ENCODE assay signal across 1 cellular context in the genomic region with DNA sequence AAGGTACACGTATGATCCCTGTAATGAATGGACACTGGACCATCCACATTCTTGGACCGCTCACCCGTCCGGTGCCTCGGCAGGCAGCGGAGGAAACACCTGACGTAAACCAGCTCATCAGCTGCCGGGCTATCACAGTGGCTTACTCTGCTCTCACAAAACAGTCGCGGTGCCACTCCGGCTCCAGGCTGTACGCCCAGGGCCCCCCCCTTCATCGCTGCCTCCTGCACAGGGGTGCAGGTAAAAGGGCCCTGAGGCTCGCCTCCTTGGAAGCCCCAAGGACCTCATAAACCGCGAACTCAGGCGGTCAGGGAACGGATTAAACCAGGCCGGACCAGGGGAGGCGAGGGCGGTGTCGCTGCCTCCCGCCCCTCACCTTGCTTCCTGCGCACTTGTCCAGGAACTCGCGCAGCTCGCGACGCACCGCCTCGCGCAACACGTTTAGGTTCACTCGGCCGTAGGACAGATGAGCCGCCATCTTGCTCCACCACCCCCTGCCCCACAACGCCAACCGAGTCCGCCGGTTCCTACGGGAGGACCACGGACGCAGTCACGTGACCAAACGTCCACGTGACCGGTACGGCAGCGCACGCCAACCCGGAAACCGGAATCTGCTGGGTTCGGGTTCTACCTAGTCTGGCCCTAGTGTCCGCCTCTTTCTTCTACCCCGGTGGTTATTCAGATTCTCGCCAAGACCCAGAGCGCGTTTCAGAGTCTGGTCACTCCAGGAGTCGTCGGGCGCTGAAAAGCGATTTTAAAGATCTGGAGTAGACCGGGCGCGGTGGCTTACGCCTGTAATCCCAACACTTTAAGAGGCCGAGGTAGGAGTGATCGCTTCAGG.
TF ChIP-seq lines count a peak whose summit lies in the region.

A gene (minus strand): TSS at position 564 of the 841 bp plus-strand sequence. CDS start 86 bp downstream, at position 478.

TF ChIP-seq in HepG2, 621 proteins besides CTCF, POLR2A, EP300 and RAD21 (continued from another document and continues in another):
- TF ChIP-seq, protein P1, sequence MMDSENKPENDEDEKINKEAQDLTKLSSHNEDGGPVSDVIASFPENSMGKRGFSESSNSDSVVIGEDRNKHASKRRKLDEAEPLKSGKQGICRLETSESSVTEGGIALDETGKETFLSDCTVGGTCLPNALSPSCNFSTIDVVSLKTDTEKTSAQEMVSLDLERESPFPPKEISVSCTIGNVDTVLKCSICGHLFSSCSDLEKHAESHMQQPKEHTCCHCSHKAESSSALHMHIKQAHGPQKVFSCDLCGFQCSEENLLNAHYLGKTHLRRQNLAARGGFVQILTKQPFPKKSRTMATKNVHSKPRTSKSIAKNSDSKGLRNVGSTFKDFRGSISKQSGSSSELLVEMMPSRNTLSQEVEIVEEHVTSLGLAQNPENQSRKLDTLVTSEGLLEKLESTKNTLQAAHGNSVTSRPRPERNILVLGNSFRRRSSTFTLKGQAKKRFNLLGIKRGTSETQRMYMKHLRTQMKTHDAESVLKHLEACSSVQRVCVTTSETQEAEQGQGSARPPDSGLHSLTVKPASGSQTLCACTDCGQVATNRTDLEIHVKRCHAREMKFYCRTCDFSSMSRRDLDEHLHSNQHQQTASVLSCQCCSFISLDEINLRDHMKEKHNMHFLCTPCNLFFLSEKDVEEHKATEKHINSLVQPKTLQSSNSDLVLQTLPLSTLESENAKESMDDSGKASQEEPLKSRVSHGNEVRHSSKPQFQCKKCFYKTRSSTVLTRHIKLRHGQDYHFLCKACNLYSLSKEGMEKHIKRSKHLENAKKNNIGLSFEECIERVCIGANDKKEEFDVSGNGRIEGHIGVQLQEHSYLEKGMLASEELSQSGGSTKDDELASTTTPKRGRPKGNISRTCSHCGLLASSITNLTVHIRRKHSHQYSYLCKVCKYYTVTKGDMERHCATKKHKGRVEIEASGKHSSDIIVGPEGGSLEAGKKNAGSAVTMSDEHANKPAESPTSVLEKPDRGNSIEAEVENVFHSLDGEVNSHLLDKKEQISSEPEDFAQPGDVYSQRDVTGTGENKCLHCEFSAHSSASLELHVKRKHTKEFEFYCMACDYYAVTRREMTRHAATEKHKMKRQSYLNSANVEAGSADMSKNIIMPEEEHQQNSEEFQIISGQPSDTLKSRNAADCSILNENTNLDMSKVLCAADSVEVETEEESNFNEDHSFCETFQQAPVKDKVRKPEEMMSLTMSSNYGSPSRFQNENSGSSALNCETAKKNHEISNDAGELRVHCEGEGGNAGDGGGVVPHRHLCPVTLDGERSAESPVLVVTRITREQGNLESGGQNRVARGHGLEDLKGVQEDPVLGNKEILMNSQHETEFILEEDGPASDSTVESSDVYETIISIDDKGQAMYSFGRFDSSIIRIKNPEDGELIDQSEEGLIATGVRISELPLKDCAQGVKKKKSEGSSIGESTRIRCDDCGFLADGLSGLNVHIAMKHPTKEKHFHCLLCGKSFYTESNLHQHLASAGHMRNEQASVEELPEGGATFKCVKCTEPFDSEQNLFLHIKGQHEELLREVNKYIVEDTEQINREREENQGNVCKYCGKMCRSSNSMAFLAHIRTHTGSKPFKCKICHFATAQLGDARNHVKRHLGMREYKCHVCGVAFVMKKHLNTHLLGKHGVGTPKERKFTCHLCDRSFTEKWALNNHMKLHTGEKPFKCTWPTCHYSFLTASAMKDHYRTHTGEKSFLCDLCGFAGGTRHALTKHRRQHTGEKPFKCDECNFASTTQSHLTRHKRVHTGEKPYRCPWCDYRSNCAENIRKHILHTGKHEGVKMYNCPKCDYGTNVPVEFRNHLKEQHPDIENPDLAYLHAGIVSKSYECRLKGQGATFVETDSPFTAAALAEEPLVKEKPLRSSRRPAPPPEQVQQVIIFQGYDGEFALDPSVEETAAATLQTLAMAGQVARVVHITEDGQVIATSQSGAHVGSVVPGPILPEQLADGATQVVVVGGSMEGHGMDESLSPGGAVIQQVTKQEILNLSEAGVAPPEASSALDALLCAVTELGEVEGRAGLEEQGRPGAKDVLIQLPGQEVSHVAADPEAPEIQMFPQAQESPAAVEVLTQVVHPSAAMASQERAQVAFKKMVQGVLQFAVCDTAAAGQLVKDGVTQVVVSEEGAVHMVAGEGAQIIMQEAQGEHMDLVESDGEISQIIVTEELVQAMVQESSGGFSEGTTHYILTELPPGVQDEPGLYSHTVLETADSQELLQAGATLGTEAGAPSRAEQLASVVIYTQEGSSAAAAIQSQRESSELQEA (CRISPR knock-in tag; IDR thresholded peaks at IDR 0.05; ENCODE audit: not compliant biosample characterization) = peak; percentile 98
- TF ChIP-seq ZNF7 (CRISPR knock-in tag; IDR thresholded peaks at IDR 0.05) = no peak; the same call in 1 of the 2 replicates
- TF ChIP-seq MZF1 (CRISPR knock-in tag; IDR thresholded peaks at IDR 0.05; ENCODE audit: borderline replicate concordance) = no peak
- TF ChIP-seq ZNF251 (CRISPR knock-in tag; IDR thresholded peaks at IDR 0.05) = no peak
- no peak for TF ChIP-seq ZBTB1 (CRISPR knock-in tag; IDR thresholded peaks at IDR 0.05; ENCODE audit: borderline replicate concordance)
- TF ChIP-seq POLR2AphosphoS2 (IDR thresholded peaks at IDR 0.05; ENCODE audit: low read depth, low read length) = no peak
- TF ChIP-seq ZNF337 (CRISPR knock-in tag; IDR thresholded peaks at IDR 0.05; ENCODE audit: borderline replicate concordance, low read depth) = no peak
- peak; percentile 74; the same call in 1 of the 2 replicates for TF ChIP-seq NCOA1 (CRISPR knock-in tag; IDR thresholded peaks at IDR 0.05)
- TF ChIP-seq HMGA1 (CRISPR knock-in tag; conservative IDR thresholded peaks at IDR 0.05) = no peak
- TF ChIP-seq, protein P2, sequence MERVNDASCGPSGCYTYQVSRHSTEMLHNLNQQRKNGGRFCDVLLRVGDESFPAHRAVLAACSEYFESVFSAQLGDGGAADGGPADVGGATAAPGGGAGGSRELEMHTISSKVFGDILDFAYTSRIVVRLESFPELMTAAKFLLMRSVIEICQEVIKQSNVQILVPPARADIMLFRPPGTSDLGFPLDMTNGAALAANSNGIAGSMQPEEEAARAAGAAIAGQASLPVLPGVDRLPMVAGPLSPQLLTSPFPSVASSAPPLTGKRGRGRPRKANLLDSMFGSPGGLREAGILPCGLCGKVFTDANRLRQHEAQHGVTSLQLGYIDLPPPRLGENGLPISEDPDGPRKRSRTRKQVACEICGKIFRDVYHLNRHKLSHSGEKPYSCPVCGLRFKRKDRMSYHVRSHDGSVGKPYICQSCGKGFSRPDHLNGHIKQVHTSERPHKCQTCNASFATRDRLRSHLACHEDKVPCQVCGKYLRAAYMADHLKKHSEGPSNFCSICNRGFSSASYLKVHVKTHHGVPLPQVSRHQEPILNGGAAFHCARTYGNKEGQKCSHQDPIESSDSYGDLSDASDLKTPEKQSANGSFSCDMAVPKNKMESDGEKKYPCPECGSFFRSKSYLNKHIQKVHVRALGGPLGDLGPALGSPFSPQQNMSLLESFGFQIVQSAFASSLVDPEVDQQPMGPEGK (CRISPR knock-in tag; IDR thresholded peaks at IDR 0.05) = peak; percentile 73
- no peak for TF ChIP-seq ZKSCAN5 (CRISPR knock-in tag; IDR thresholded peaks at IDR 0.05)
- TF ChIP-seq SMYD3 (CRISPR knock-in tag; IDR thresholded peaks at IDR 0.05) = no peak
- no peak for TF ChIP-seq KLF9 (CRISPR knock-in tag; IDR thresholded peaks at IDR 0.05; ENCODE audit: low read depth)
- TF ChIP-seq EHMT2 (IDR thresholded peaks at IDR 0.05; ENCODE audit: borderline replicate concordance, low read depth, low read length) = no peak
- no peak for TF ChIP-seq ZNF557 (CRISPR knock-in tag; IDR thresholded peaks at IDR 0.05)
- no peak for TF ChIP-seq DNMT3B (CRISPR knock-in tag; conservative IDR thresholded peaks at IDR 0.05)
- TF ChIP-seq JDP2 (CRISPR knock-in tag; IDR thresholded peaks at IDR 0.05; ENCODE audit: borderline replicate concordance) = no peak
- no peak for TF ChIP-seq ZNF3 (CRISPR knock-in tag; IDR thresholded peaks at IDR 0.05)
- peak; percentile 75; the same call in 1 of the 2 replicates for TF ChIP-seq ZNF614 (CRISPR knock-in tag; IDR thresholded peaks at IDR 0.05; ENCODE audit: borderline replicate concordance)
- no peak for TF ChIP-seq ZFP36 (IDR thresholded peaks at IDR 0.05; ENCODE audit: borderline replicate concordance, low read depth, low read length, partially characterized antibody)
- TF ChIP-seq, protein P3, sequence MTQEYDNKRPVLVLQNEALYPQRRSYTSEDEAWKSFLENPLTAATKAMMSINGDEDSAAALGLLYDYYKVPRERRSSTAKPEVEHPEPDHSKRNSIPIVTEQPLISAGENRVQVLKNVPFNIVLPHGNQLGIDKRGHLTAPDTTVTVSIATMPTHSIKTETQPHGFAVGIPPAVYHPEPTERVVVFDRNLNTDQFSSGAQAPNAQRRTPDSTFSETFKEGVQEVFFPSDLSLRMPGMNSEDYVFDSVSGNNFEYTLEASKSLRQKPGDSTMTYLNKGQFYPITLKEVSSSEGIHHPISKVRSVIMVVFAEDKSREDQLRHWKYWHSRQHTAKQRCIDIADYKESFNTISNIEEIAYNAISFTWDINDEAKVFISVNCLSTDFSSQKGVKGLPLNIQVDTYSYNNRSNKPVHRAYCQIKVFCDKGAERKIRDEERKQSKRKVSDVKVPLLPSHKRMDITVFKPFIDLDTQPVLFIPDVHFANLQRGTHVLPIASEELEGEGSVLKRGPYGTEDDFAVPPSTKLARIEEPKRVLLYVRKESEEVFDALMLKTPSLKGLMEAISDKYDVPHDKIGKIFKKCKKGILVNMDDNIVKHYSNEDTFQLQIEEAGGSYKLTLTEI (CRISPR knock-in tag; conservative IDR thresholded peaks at IDR 0.05) = no peak
- TF ChIP-seq, protein P4, sequence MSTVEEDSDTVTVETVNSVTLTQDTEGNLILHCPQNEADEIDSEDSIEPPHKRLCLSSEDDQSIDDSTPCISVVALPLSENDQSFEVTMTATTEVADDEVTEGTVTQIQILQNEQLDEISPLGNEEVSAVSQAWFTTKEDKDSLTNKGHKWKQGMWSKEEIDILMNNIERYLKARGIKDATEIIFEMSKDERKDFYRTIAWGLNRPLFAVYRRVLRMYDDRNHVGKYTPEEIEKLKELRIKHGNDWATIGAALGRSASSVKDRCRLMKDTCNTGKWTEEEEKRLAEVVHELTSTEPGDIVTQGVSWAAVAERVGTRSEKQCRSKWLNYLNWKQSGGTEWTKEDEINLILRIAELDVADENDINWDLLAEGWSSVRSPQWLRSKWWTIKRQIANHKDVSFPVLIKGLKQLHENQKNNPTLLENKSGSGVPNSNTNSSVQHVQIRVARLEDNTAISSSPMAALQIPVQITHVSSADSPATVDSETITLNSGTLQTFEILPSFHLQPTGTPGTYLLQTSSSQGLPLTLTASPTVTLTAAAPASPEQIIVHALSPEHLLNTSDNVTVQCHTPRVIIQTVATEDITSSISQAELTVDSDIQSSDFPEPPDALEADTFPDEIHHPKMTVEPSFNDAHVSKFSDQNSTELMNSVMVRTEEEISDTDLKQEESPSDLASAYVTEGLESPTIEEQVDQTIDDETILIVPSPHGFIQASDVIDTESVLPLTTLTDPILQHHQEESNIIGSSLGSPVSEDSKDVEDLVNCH (CRISPR knock-in tag; IDR thresholded peaks at IDR 0.05) = 0 out of 2 replicates have a peak, but pooled peaks have one; percentile 42
- TF ChIP-seq, protein P5, sequence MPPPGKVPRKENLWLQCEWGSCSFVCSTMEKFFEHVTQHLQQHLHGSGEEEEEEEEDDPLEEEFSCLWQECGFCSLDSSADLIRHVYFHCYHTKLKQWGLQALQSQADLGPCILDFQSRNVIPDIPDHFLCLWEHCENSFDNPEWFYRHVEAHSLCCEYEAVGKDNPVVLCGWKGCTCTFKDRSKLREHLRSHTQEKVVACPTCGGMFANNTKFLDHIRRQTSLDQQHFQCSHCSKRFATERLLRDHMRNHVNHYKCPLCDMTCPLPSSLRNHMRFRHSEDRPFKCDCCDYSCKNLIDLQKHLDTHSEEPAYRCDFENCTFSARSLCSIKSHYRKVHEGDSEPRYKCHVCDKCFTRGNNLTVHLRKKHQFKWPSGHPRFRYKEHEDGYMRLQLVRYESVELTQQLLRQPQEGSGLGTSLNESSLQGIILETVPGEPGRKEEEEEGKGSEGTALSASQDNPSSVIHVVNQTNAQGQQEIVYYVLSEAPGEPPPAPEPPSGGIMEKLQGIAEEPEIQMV (CRISPR knock-in tag; IDR thresholded peaks at IDR 0.05; ENCODE audit: low read depth) = peak; percentile 96
- 0 out of 2 replicates have a peak, but pooled peaks have one; percentile 78 for TF ChIP-seq ZSCAN20 (CRISPR knock-in tag; IDR thresholded peaks at IDR 0.05; ENCODE audit: borderline replicate concordance)
- peak; percentile 93 for TF ChIP-seq THAP11 (CRISPR knock-in tag; IDR thresholded peaks at IDR 0.05)
- TF ChIP-seq, protein P6, sequence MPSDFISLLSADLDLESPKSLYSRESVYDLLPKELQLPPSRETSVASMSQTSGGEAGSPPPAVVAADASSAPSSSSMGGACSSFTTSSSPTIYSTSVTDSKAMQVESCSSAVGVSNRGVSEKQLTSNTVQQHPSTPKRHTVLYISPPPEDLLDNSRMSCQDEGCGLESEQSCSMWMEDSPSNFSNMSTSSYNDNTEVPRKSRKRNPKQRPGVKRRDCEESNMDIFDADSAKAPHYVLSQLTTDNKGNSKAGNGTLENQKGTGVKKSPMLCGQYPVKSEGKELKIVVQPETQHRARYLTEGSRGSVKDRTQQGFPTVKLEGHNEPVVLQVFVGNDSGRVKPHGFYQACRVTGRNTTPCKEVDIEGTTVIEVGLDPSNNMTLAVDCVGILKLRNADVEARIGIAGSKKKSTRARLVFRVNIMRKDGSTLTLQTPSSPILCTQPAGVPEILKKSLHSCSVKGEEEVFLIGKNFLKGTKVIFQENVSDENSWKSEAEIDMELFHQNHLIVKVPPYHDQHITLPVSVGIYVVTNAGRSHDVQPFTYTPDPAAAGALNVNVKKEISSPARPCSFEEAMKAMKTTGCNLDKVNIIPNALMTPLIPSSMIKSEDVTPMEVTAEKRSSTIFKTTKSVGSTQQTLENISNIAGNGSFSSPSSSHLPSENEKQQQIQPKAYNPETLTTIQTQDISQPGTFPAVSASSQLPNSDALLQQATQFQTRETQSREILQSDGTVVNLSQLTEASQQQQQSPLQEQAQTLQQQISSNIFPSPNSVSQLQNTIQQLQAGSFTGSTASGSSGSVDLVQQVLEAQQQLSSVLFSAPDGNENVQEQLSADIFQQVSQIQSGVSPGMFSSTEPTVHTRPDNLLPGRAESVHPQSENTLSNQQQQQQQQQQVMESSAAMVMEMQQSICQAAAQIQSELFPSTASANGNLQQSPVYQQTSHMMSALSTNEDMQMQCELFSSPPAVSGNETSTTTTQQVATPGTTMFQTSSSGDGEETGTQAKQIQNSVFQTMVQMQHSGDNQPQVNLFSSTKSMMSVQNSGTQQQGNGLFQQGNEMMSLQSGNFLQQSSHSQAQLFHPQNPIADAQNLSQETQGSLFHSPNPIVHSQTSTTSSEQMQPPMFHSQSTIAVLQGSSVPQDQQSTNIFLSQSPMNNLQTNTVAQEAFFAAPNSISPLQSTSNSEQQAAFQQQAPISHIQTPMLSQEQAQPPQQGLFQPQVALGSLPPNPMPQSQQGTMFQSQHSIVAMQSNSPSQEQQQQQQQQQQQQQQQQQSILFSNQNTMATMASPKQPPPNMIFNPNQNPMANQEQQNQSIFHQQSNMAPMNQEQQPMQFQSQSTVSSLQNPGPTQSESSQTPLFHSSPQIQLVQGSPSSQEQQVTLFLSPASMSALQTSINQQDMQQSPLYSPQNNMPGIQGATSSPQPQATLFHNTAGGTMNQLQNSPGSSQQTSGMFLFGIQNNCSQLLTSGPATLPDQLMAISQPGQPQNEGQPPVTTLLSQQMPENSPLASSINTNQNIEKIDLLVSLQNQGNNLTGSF (CRISPR knock-in tag; IDR thresholded peaks at IDR 0.05) = no peak
- TF ChIP-seq PRPF4 (IDR thresholded peaks at IDR 0.05; ENCODE audit: low read depth, low read length, poor library complexity, severe bottlenecking) = no peak
- TF ChIP-seq, protein P7, sequence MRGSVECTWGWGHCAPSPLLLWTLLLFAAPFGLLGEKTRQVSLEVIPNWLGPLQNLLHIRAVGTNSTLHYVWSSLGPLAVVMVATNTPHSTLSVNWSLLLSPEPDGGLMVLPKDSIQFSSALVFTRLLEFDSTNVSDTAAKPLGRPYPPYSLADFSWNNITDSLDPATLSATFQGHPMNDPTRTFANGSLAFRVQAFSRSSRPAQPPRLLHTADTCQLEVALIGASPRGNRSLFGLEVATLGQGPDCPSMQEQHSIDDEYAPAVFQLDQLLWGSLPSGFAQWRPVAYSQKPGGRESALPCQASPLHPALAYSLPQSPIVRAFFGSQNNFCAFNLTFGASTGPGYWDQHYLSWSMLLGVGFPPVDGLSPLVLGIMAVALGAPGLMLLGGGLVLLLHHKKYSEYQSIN (CRISPR knock-in tag; IDR thresholded peaks at IDR 0.05; ENCODE audit: borderline replicate concordance) = no peak
